ENCODE assay signal across 8 cellular contexts in genomic region chr5:66144074-66144798, GRCh38. TPM values are rescaled to one million over a fixed set of nuclear protein-coding genes. Genes with fewer than 3 reads are reported as not detected.
DNase-seq lines count a peak whose midpoint lies in the region; ATAC-seq and TF ChIP-seq lines count a peak whose summit lies in the region.

Gene SREK1, plus strand, starts transcription at chr5:66144300. Its CDS starts 77 bp downstream, at chr5:66144377.

- H3K27me3 ChIP-seq in gastroesophageal sphincter: no peaks in the 10 kb centered on the region
- no peaks in the 10 kb centered on the region for H3K27me3 ChIP-seq in neutrophil

- H3K4me3 ChIP-seq in SK-N-MC (peak within 1 kb of the TSS; percentile 97), gastroesophageal sphincter (peak within 1 kb of the TSS; percentile 79 to 86), neutrophil (ENCODE audit: low read depth in 1 of 2, low read length in 1 of 2) (peak within 1 kb of the TSS; percentile 87 to 93)

- DNase-seq in GM04503 (ENCODE audit: low read depth) (peak; percentile 62), HFFc6 (peak; percentile 89), NAMALWA (ENCODE audit: low spot score) (peak; percentile 91), SK-N-MC (ENCODE audit: low read depth, low spot score) (peak; percentile 66)
- peak; percentile 91 for DNase-seq in activated naive CD4-positive, alpha-beta T cell treated with anti-CD3 and anti-CD28 coated beads, Interleukin-2, amount 10 ng/mL, durations not matched to agents 7 days and 5 days

- TF ChIP-seq CTCF in HFFc6 (IDR thresholded peaks at IDR 0.05) (no peak), gastroesophageal sphincter (IDR thresholded peaks at IDR 0.05) (peak in 1 of 4 experiments; percentile 3), neutrophil (IDR thresholded peaks at IDR 0.05) (no peak), subcutaneous adipose tissue (IDR thresholded peaks at IDR 0.05; ENCODE audit: low read depth) (no peak)

- no peaks in the 10 kb centered on the region; the same call in 1 of the 2 replicates for H3K9me3 ChIP-seq in SK-N-MC (ENCODE audit: low read depth, low read length)
- no peaks in the 10 kb centered on the region for H3K9me3 ChIP-seq in gastroesophageal sphincter
- H3K9me3 ChIP-seq in neutrophil: no peaks in the 10 kb centered on the region

- peaks cover 3 to 44% (median 22%) of the 10 kb centered on the region in 3 donors for H3K4me1 ChIP-seq in gastroesophageal sphincter
- peaks cover 23 to 24% of the 10 kb centered on the region in 2 experiments for H3K4me1 ChIP-seq in neutrophil (ENCODE audit: control insufficient read depth in 1 of 2, insufficient read depth in 1 of 2, low read depth in 1 of 2, low read length in 1 of 2)

- CTCF ChIA-PET in activated naive CD4-positive, alpha-beta T cell treated with anti-CD3 and anti-CD28 coated beads, Interleukin-2, amount 10 ng/mL, durations not matched to agents 7 days and 5 days (lab: Charles Lee): no interaction called here

- no peaks in the 10 kb centered on the region for H3K9me3 Mint-ChIP-seq in HFFc6
- H3K9me3 Mint-ChIP-seq in activated naive CD4-positive, alpha-beta T cell treated with anti-CD3 and anti-CD28 coated beads, Interleukin-2, amount 10 ng/mL, durations not matched to agents 7 days and 5 days: no peaks in the 10 kb centered on the region

- H3K27ac Mint-ChIP-seq in HFFc6: peak within 1 kb of the TSS; percentile 98
- peak within 1 kb of the TSS; percentile 100 for H3K27ac Mint-ChIP-seq in activated naive CD4-positive, alpha-beta T cell treated with anti-CD3 and anti-CD28 coated beads, Interleukin-2, amount 10 ng/mL, durations not matched to agents 7 days and 5 days

- H3K36me3 ChIP-seq in SK-N-MC (ENCODE audit: insufficient read depth, low read length): peaks cover 32% of the 10 kb centered on the region
- H3K36me3 ChIP-seq in gastroesophageal sphincter: no peaks in the 10 kb centered on the region
- H3K36me3 ChIP-seq in neutrophil: no peaks in the 10 kb centered on the region

- peak within 1 kb of the TSS; percentile 97 for H3K4me3 Mint-ChIP-seq in HFFc6
- H3K4me3 Mint-ChIP-seq in activated naive CD4-positive, alpha-beta T cell treated with anti-CD3 and anti-CD28 coated beads, Interleukin-2, amount 10 ng/mL, durations not matched to agents 7 days and 5 days: peak within 1 kb of the TSS; percentile 96

- TF ChIP-seq EP300 in gastroesophageal sphincter (IDR thresholded peaks at IDR 0.05): no peak

- peaks cover 6% of the 10 kb centered on the region for H3K27me3 Mint-ChIP-seq in HFFc6 (ENCODE audit: insufficient read depth)
- H3K27me3 Mint-ChIP-seq in activated naive CD4-positive, alpha-beta T cell treated with anti-CD3 and anti-CD28 coated beads, Interleukin-2, amount 10 ng/mL, durations not matched to agents 7 days and 5 days: peaks cover 4% of the 10 kb centered on the region

- H3K27ac ChIP-seq in SK-N-MC (peak within 1 kb of the TSS; percentile 96), gastroesophageal sphincter (peak within 1 kb of the TSS; percentile 97 to 100 (median 98)), neutrophil (peak within 1 kb of the TSS; percentile 95)

- peaks cover 29% of the 10 kb centered on the region for H3K4me1 Mint-ChIP-seq in HFFc6 (ENCODE audit: low read depth)
- H3K4me1 Mint-ChIP-seq in activated naive CD4-positive, alpha-beta T cell treated with anti-CD3 and anti-CD28 coated beads, Interleukin-2, amount 10 ng/mL, durations not matched to agents 7 days and 5 days: peaks cover 39% of the 10 kb centered on the region

- TF ChIP-seq POLR2A in gastroesophageal sphincter (IDR thresholded peaks at IDR 0.05): peak; percentile 87 to 91

- peaks cover 12% of the 10 kb centered on the region; the same call in 1 of the 2 replicates for H3K36me3 Mint-ChIP-seq in HFFc6 (ENCODE audit: low read depth)
- H3K36me3 Mint-ChIP-seq in activated naive CD4-positive, alpha-beta T cell treated with anti-CD3 and anti-CD28 coated beads, Interleukin-2, amount 10 ng/mL, durations not matched to agents 7 days and 5 days: peaks cover 14% of the 10 kb centered on the region

- peak within 1 kb of the TSS; percentile 79 for H3K9ac ChIP-seq in SK-N-MC (ENCODE audit: insufficient read length)

- peak; percentile 94 for ATAC-seq in gastroesophageal sphincter

- 0% methylated on average over 6 of the region's 83 CpGs for WGBS in gastroesophageal sphincter (ENCODE audit: low coverage in 1 of 2), 2 donors

RNA-seq across cellular contexts. Expression of gene SREK1, which starts in this region (rescaled TPM):
- 10 to 100 TPM; 32.4 to 39.7 (median 37.0) TPM for total RNA-seq in HFFc6 (2021; fragmentation: NEBNext Ultra II Directional; extraction: Animal tissue kit (Norgen Biotek cat#: 25700))
- total RNA-seq in gastroesophageal sphincter (100 to 1,000 TPM in 1 of 4 donors, 10 to 100 TPM in 3; 28.4 to 107 (median 49.5) TPM), subcutaneous adipose tissue (100 to 1,000 TPM in 1 of 4 donors, 10 to 100 TPM in 3; 87.9 to 130 (median 93.0) TPM)

Comparison
In these comparisons a context has a peak if more than half of its experiments do, and no peak if none do; other contexts are left out.
1. Peak in every context shown above with its lines: DNase-seq, ATAC-seq, H3K4me3 ChIP-seq and H3K27ac ChIP-seq.